In genomic region chr18:31648966-31649429, GRCh38 we compare ENCODE assay signal across 1 cellular context.
A peak's percentile ranks its signal among the peaks of the same experiment; 100 is the strongest.
TF ChIP-seq lines count a peak whose summit lies in the region.

No MANE protein-coding gene starts in this region.

TF ChIP-seq in GM12878, 131 proteins besides CTCF, POLR2A, EP300 and RAD21 (continued from another document):
- peak; percentile 24; the same call in 1 of the 2 replicates for TF ChIP-seq PKNOX1 (IDR thresholded peaks at IDR 0.05)
- no peak for TF ChIP-seq BRCA1 (IDR thresholded peaks at IDR 0.05; ENCODE audit: low read depth, low read length)
- no peak for TF ChIP-seq KAT2A (conservative IDR thresholded peaks at IDR 0.05; ENCODE audit: control insufficient read depth, low read depth, low read length)
- no peak for TF ChIP-seq NR2C1 (IDR thresholded peaks at IDR 0.05)
- no peak for TF ChIP-seq FOXK2 (IDR thresholded peaks at IDR 0.05)
- TF ChIP-seq JUNB (IDR thresholded peaks at IDR 0.05), result peak; percentile 85
- TF ChIP-seq ZNF687 (IDR thresholded peaks at IDR 0.05), result peak; percentile 51; the same call in 1 of the 2 replicates
- TF ChIP-seq IKZF2 (IDR thresholded peaks at IDR 0.05), result peak; percentile 84 to 90
- peak; percentile 78; the same call in 1 of the 2 replicates for TF ChIP-seq JUND (IDR thresholded peaks at IDR 0.05; ENCODE audit: low read depth, low read length)
- TF ChIP-seq POU2F2 (IDR thresholded peaks at IDR 0.05; ENCODE audit: borderline replicate concordance, low read depth, low read length), result peak; percentile 44; the same call in 1 of the 3 replicates
- no peak for TF ChIP-seq HCFC1 (IDR thresholded peaks at IDR 0.05; ENCODE audit: low read length)
- TF ChIP-seq HDAC2 (IDR thresholded peaks at IDR 0.05), result no peak
- no peak for TF ChIP-seq YBX1 (IDR thresholded peaks at IDR 0.05)
- peak; percentile 58; the same call in 1 of the 2 replicates for TF ChIP-seq MXI1 (IDR thresholded peaks at IDR 0.05; ENCODE audit: low read depth, low read length)
- no peak for TF ChIP-seq ESRRA (IDR thresholded peaks at IDR 0.05; ENCODE audit: low read length)
- peak; percentile 85 for TF ChIP-seq EED (IDR thresholded peaks at IDR 0.05; ENCODE audit: low read depth)
- no peak for TF ChIP-seq NR2F1 (conservative IDR thresholded peaks at IDR 0.05)
- no peak for TF ChIP-seq ZBTB4 (CRISPR knock-in tag; IDR thresholded peaks at IDR 0.05)
- TF ChIP-seq PML (IDR thresholded peaks at IDR 0.05; ENCODE audit: low read length), result no peak; the same call in 1 of the 2 replicates
- TF ChIP-seq MYB (IDR thresholded peaks at IDR 0.05; ENCODE audit: borderline replicate concordance, low read depth, low read length), result no peak
- no peak for TF ChIP-seq SUPT20H (IDR thresholded peaks at IDR 0.05; ENCODE audit: borderline replicate concordance, control insufficient read depth, low read depth, low read length)
- TF ChIP-seq ZSCAN29 (IDR thresholded peaks at IDR 0.05), result no peak
